In genomic region chr5:75985077-75985476, GRCh38 we compare ENCODE assay signal across 19 cellular contexts.
DNase-seq lines count a peak whose midpoint lies in the region; TF ChIP-seq lines count a peak whose summit lies in the region.
"Had no signal": no experiment of that assay in that cellular context is flagged by ENCODE, and none has a peak within 500 bp of the region (broad histone marks: within the 10 kb centered on the region; RNA-seq: fewer than 3 reads in every experiment).

No MANE protein-coding gene starts in this region.

- H3K9me3 ChIP-seq in H9 (ENCODE audit: control insufficient read depth, low read depth, low read length) (no peaks in the 10 kb centered on the region), endodermal cell (ENCODE audit: control insufficient read depth, low read length) (no peaks in the 10 kb centered on the region), neural progenitor cell (ENCODE audit: low read depth) (no peaks in the 10 kb centered on the region)

- H3T11ph ChIP-seq in H9 (ENCODE audit: low read length), result no peak overlapping the region

- H2BK120ac ChIP-seq in H9 (ENCODE audit: low read depth, low read length, poor library complexity, severe bottlenecking), result no peak overlapping the region

- no peak overlapping the region for H4K91ac ChIP-seq in H9 (ENCODE audit: insufficient read length, low read depth, low read length)

- TF ChIP-seq CTCF in H9 (conservative IDR thresholded peaks at IDR 0.05), result no peak
- TF ChIP-seq CTCF in endodermal cell (conservative IDR thresholded peaks at IDR 0.05), result no peak
- no peak for TF ChIP-seq CTCF in neural progenitor cell (IDR thresholded peaks at IDR 0.05)

- no peak overlapping the region for H2BK12ac ChIP-seq in H9 (ENCODE audit: insufficient read length, low read depth, low read length)

- H3K4me1 Mint-ChIP-seq in H9 (peaks cover 7 to 11% of the 10 kb centered on the region in 2 experiments), endodermal cell (peaks cover 10% of the 10 kb centered on the region), neural progenitor cell (peaks cover 13% of the 10 kb centered on the region)
- H3K4me1 Mint-ChIP-seq: CD4-positive, alpha-beta memory T cell had no signal

- H4K5ac ChIP-seq in H9 (ENCODE audit: insufficient read length, low read depth, low read length), result no peak overlapping the region

- no peaks in the 10 kb centered on the region for H3K79me2 ChIP-seq in H9 (ENCODE audit: insufficient read depth, low read length)
- no peaks in the 10 kb centered on the region for H3K79me2 ChIP-seq in neural progenitor cell (ENCODE audit: low read depth)

- H3K4me2 ChIP-seq in H9 (ENCODE audit: insufficient read depth, insufficient read length, low read length), result no peak overlapping the region
- H3K4me2 ChIP-seq in neural progenitor cell, result peak overlapping the region; percentile 45

- H3K4ac ChIP-seq in H9 (ENCODE audit: low read depth, low read length), result no peak overlapping the region

- no peaks in the 10 kb centered on the region for H3K4me1 ChIP-seq in H9 (ENCODE audit: insufficient read depth, low read length)
- H3K4me1 ChIP-seq in endodermal cell (ENCODE audit: control insufficient read depth, insufficient read depth, low read length), result no peaks in the 10 kb centered on the region
- H3K4me1 ChIP-seq in neural progenitor cell, result peaks cover 12% of the 10 kb centered on the region

- H3K9ac ChIP-seq in H9 (ENCODE audit: extremely low read depth, insufficient read length, low read length) (no peak overlapping the region), endodermal cell (ENCODE audit: extremely low read depth, low read length, poor library complexity, severe bottlenecking) (no peak overlapping the region), neural progenitor cell (no peak overlapping the region)
- H3K9ac ChIP-seq: GM23248 had no signal

- no peaks in the 10 kb centered on the region for H3K23me2 ChIP-seq in H9 (ENCODE audit: insufficient read length, low read depth, low read length, poor library complexity, severe bottlenecking)

- H3K56ac ChIP-seq in H9 (ENCODE audit: insufficient read length, low read depth, low read length), result no peak overlapping the region

- H3K27ac Mint-ChIP-seq in H9, result no peak overlapping the region
- no peak overlapping the region for H3K27ac Mint-ChIP-seq in endodermal cell
- H3K27ac Mint-ChIP-seq in neural progenitor cell, result peak overlapping the region; percentile 15
- H3K27ac Mint-ChIP-seq: CD4-positive, alpha-beta memory T cell had no signal

- no peaks in the 10 kb centered on the region for H3K79me1 ChIP-seq in H9 (ENCODE audit: insufficient read depth, low read depth, low read length, poor library complexity, severe bottlenecking)

- no peaks in the 10 kb centered on the region for H3K36me3 Mint-ChIP-seq in H9 (ENCODE audit: insufficient read depth in 1 of 3, low read depth in 3 of 3)
- H3K36me3 Mint-ChIP-seq in endodermal cell (ENCODE audit: low read depth), result no peaks in the 10 kb centered on the region
- no peaks in the 10 kb centered on the region for H3K36me3 Mint-ChIP-seq in neural progenitor cell
- H3K36me3 Mint-ChIP-seq: CD4-positive, alpha-beta memory T cell had no signal

- H2AK5ac ChIP-seq in H9 (ENCODE audit: insufficient read length, low read length), result no peak overlapping the region

- H3K27ac ChIP-seq in H9 (ENCODE audit: insufficient read length, low read depth, low read length) (no peak overlapping the region), endodermal cell (ENCODE audit: low read depth, low read length) (no peak overlapping the region), neural progenitor cell (no peak overlapping the region)
- H3K27ac ChIP-seq: 22Rv1, GM23248 had no signal

- H3K4me3 ChIP-seq in endodermal cell (ENCODE audit: low read length), result no peak overlapping the region
- H3K4me3 ChIP-seq in neural progenitor cell, result no peak overlapping the region
- H3K4me3 ChIP-seq: GM23248 had no signal

- H2BK20ac ChIP-seq in H9 (ENCODE audit: low read depth, low read length, poor library complexity, severe bottlenecking), result no peak overlapping the region

- H3K23ac ChIP-seq in H9 (ENCODE audit: insufficient read length, low read depth, low read length), result no peak overlapping the region

- WGBS in H9 (ENCODE audit: extremely low coverage, insufficient read length, low lambda C conversion rate), result no CpG with 5 or more reads among the region's 3 CpGs
- WGBS in endodermal cell (ENCODE audit: insufficient coverage in 1 of 2, insufficient read length in 1 of 2), 2 experiments, result 69 to 75% methylated on average over 3 of the region's 3 CpGs

- H3K4me3 Mint-ChIP-seq in H9, result no peak overlapping the region
- H3K4me3 Mint-ChIP-seq in endodermal cell, result no peak overlapping the region
- peak overlapping the region; percentile 14 for H3K4me3 Mint-ChIP-seq in neural progenitor cell
- H3K4me3 Mint-ChIP-seq: CD4-positive, alpha-beta memory T cell had no signal

- H4K8ac ChIP-seq in H9 (replicated peaks; ENCODE audit: insufficient read length, low read depth, low read length), result no peak overlapping the region

- H2AFZ ChIP-seq in H9 (ENCODE audit: low read length), result no peak overlapping the region
- H2AFZ ChIP-seq in neural progenitor cell (replicated peaks), result peak overlapping the region; percentile 70
- H2AFZ ChIP-seq: GM23248 had no signal

- no peaks in the 10 kb centered on the region for H4K20me1 ChIP-seq in H9 (ENCODE audit: control insufficient read depth, insufficient read depth, insufficient read length)
- no peaks in the 10 kb centered on the region for H4K20me1 ChIP-seq in neural progenitor cell (ENCODE audit: low read depth)

- H3K27me3 ChIP-seq in H9 (ENCODE audit: insufficient read depth, low read length), result no peaks in the 10 kb centered on the region
- H3K27me3 ChIP-seq in endodermal cell (ENCODE audit: control insufficient read depth, insufficient read depth, low read length, poor library complexity, severe bottlenecking), result no peaks in the 10 kb centered on the region
- peaks cover 4% of the 10 kb centered on the region for H3K27me3 ChIP-seq in neural progenitor cell

- no peak overlapping the region for H2BK15ac ChIP-seq in H9 (ENCODE audit: low read depth, low read length)

- H3K36me3 ChIP-seq in endodermal cell (ENCODE audit: control insufficient read depth, insufficient read depth, low read length), result no peaks in the 10 kb centered on the region
- H3K36me3 ChIP-seq in neural progenitor cell, result no peaks in the 10 kb centered on the region

- H3K27me3 Mint-ChIP-seq in H9 (ENCODE audit: low read depth) (peaks cover 9% of the 10 kb centered on the region), endodermal cell (ENCODE audit: insufficient read depth) (peaks cover 8% of the 10 kb centered on the region), neural progenitor cell (ENCODE audit: insufficient read depth, low read depth) (peaks cover 2% of the 10 kb centered on the region)

- peak; percentile 32 for DNase-seq in NCI-H2171 treated with DMSO at 0.1 percent for 48 hours (lab: John Stamatoyannopoulos, UW)
- DNase-seq in NCI-H2171 (lab: John Stamatoyannopoulos, UW), result no peak
- DNase-seq in H9, result peak; percentile 33
- DNase-seq in endodermal cell, result peak; percentile 57
- DNase-seq in neural progenitor cell (ENCODE audit: low spot score), result peak; percentile 51
- no peak for DNase-seq in HPDE6-E6E7 (ENCODE audit: extremely low spot score)
- no peak for DNase-seq in NAMALWA (ENCODE audit: low spot score)
- DNase-seq in AG08395 (ENCODE audit: low spot score), result no peak
- DNase-seq: ACHN; C1 segment of cervical spinal cord; Calu3; CD4-positive, alpha-beta memory T cell; COR-L47; DMS53; DMS79 treated with DMSO at 0.1 percent for 48 hours; GF-D8; GM23248; HCEC 1CT had no signal

- no peaks in the 10 kb centered on the region for H3F3A ChIP-seq in neural progenitor cell (ENCODE audit: low read depth)

- H3K9me3 Mint-ChIP-seq in H9 (no peaks in the 10 kb centered on the region), endodermal cell (no peaks in the 10 kb centered on the region), neural progenitor cell (no peaks in the 10 kb centered on the region)
- H3K9me3 Mint-ChIP-seq: CD4-positive, alpha-beta memory T cell had no signal

- H3K18ac ChIP-seq in H9 (ENCODE audit: insufficient read length, low read depth, low read length), result no peak overlapping the region

- no peak overlapping the region for H3K14ac ChIP-seq in H9 (ENCODE audit: insufficient read depth, low read length)

- H2BK5ac ChIP-seq in H9 (ENCODE audit: insufficient read length, low read length), result no peak overlapping the region

Comparison
In these comparisons a context has a peak if more than half of its experiments do, and no peak if none do; other contexts are left out.
1. DNase-seq: peak in NCI-H2171 treated with DMSO at 0.1 percent for 48 hours (single experiment), H9 (single experiment), endodermal cell (single experiment) and neural progenitor cell (single experiment); none in NCI-H2171 (single experiment), HPDE6-E6E7 (single experiment), NAMALWA (single experiment) and AG08395 (single experiment).